Comparison of ENCODE assay signal across 23 cellular contexts in the genomic region with DNA sequence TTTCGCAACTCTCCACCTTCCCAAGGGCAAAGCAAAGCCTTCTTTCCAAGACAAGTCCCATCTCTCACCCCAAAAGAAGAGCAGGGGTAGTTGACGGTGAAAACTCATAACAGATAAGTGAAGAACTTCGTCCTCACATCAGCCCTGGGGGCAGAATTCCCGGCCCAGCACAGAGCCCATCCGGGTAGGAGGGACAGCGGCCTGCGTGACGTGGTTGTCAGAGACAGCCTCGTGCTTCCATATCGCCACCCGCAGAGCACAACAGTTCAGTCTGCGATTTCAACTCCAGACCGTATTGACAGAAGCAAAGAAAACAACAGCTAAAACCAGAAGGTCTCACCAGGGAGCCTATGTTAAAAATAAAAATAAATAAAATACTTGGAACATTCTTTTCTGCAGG.
"Had no signal": no experiment of that assay in that cellular context is flagged by ENCODE, and none has a peak within 500 bp of the region (broad histone marks: within the 10 kb centered on the region; RNA-seq: fewer than 3 reads in every experiment).

No MANE protein-coding gene starts in this region.

- H3K9me3 ChIP-seq: ascending aorta, left lung, prostate gland, right atrium auricular region, stomach, thoracic aorta had no signal

- ATAC-seq: activated T-cell treated with anti-CD3 and anti-CD28 coated beads, Interleukin-2, amount 50 U/mL, for 72 hours; left lung; SK-N-SH treated with all-trans-retinoic acid at 6 μM for 48 hours had no signal

- H3K36me3 ChIP-seq: ascending aorta, cardiac muscle cell, left lung, prostate gland, right atrium auricular region, stomach, thoracic aorta had no signal

- H3K4me3 Mint-ChIP-seq: activated naive CD4-positive, alpha-beta T cell treated with anti-CD3 and anti-CD28 coated beads, Interleukin-2, amount 50 U/mL, for 24 hours; activated T-cell treated with anti-CD3 and anti-CD28 coated beads, Interleukin-2, amount 50 U/mL, for 72 hours; nephron progenitor cell had no signal

- H3K36me3 Mint-ChIP-seq: activated naive CD4-positive, alpha-beta T cell treated with anti-CD3 and anti-CD28 coated beads, Interleukin-2, amount 50 U/mL, for 24 hours had no signal

- DNase-seq: activated CD4-positive, alpha-beta T cell treated with anti-CD3 and anti-CD28 coated beads, Interleukin-2, amount 50 U/mL, for 1 hour; activated gamma-delta T cell; activated T-cell treated with anti-CD3 and anti-CD28 coated beads, Interleukin-2, amount 50 U/mL, for 72 hours; erythroblast; foreskin melanocyte; kidney; left lung; mammary epithelial cell; nephron progenitor cell; occipital lobe; stimulated activated CD4-positive, alpha-beta T cell treated with anti-CD3 and anti-CD28 coated beads, Interleukin-15, amount 100 ng/mL, for 24 hours; stimulated activated CD4-positive, alpha-beta T cell treated with anti-CD3 and anti-CD28 coated beads, Interleukin-2, amount 100 ng/mL, for 48 hours; stomach; T-helper 1 cell; T-helper 9 cell had no signal

- H3K9me3 Mint-ChIP-seq: activated naive CD4-positive, alpha-beta T cell treated with anti-CD3 and anti-CD28 coated beads, Interleukin-2, amount 50 U/mL, for 24 hours; activated T-cell treated with anti-CD3 and anti-CD28 coated beads, Interleukin-2, amount 50 U/mL, for 72 hours; nephron progenitor cell had no signal

- H3K4me1 ChIP-seq: prostate gland had no signal

- H3K27me3 ChIP-seq: ascending aorta, cardiac muscle cell, left lung, right atrium auricular region, stomach had no signal

- H3K4me3 ChIP-seq: ascending aorta, cardiac muscle cell, left lung, prostate gland, right atrium auricular region, skin epidermis, stomach, thoracic aorta had no signal

- H3K27ac ChIP-seq: ascending aorta, cardiac muscle cell, left lung, prostate gland, right atrium auricular region, skin epidermis, stomach, thoracic aorta had no signal

- H3K27ac Mint-ChIP-seq: activated naive CD4-positive, alpha-beta T cell treated with anti-CD3 and anti-CD28 coated beads, Interleukin-2, amount 50 U/mL, for 24 hours; activated T-cell treated with anti-CD3 and anti-CD28 coated beads, Interleukin-2, amount 50 U/mL, for 72 hours; nephron progenitor cell had no signal
